Comparison of ENCODE assay signal across 9 cellular contexts in the genomic region with DNA sequence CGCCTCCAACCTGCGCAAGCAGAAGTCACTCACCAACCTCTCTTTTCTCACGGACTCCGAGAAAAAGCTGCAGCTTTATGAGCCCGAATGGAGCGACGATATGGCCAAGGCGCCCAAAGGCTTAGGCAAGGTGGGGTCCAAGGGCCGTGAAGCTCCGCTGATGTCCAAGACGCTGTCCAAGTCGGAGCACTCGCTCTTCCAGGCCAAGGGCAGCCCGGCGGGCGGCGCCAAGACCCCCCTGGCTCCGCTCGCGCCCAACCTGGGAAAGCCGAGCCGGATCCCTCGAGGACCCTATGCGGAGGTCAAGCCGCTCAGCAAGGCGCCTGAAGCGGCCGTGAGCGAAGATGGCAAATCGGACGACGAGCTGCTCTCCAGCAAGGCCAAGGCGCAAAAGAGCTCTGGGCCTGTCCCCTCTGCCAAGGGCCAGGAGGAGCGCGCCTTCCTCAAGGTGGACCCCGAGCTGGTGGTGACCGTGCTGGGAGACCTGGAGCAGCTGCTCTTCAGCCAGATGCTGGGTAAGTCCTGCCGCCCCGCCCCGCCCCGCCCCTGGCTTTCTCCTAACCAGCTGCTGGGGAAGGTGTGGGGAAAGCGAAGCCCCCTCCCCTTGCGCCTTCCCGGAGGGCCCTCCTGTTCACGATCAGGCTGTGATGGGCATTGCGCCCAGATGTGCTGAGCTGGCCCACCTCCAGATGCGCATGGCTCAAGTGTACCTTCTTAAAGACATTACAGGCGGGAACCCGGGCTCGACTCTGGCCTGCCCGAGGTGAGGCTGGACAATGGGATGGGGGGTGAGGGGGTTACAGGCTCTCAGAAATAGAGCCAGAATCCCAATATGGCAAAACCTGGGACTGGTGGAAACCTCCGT.
DNase-seq lines count a peak whose midpoint lies in the region; ATAC-seq and TF ChIP-seq lines count a peak whose summit lies in the region.
"Had no signal": no experiment of that assay in that cellular context is flagged by ENCODE, and none has a peak within 500 bp of the region (broad histone marks: within the 10 kb centered on the region; RNA-seq: fewer than 3 reads in every experiment).

No MANE protein-coding gene starts in this region.

- H3K27ac ChIP-seq in vagina, result peak overlapping the region; percentile 85

- H3K4me1 Mint-ChIP-seq in MCF 10A (ENCODE audit: insufficient read depth, unreplicated experiment), result peaks cover 15% of the 10 kb centered on the region

- peak overlapping the region; percentile 80 for H3K4me3 Mint-ChIP-seq in MCF 10A (ENCODE audit: unreplicated experiment)

- peak overlapping the region; percentile 2 for H3K4me3 ChIP-seq in lower leg skin (ENCODE audit: low read depth, poor library complexity, severe bottlenecking)
- peak overlapping the region; percentile 59 to 60 for H3K4me3 ChIP-seq in vagina

- CTCF ChIA-PET in MCF 10A (lab: Yijun Ruan, JAX), result interaction anchor here (0.6 to 2.6 kb wide), 13 partner anchors 12 to 528 kb away, joined by 3 to 9 read pairs (median 4); no protein-coding TSS in a partner anchor

- TF ChIP-seq CTCF in MCF 10A (IDR thresholded peaks at IDR 0.05; ENCODE audit: unreplicated experiment), result no peak
- no peak for TF ChIP-seq CTCF in lower leg skin (IDR thresholded peaks at IDR 0.05)
- TF ChIP-seq CTCF in vagina (IDR thresholded peaks at IDR 0.05), result no peak

- H3K36me3 Mint-ChIP-seq in MCF 10A (ENCODE audit: insufficient read depth, unreplicated experiment), result no peaks in the 10 kb centered on the region

- peaks cover under 1% of the 10 kb centered on the region for H3K27me3 Mint-ChIP-seq in MCF 10A (ENCODE audit: insufficient read depth, unreplicated experiment)

- H3K27ac Mint-ChIP-seq in MCF 10A (ENCODE audit: low read depth, unreplicated experiment), result no peak overlapping the region
- H3K27ac Mint-ChIP-seq: memory B cell had no signal

- no TSS peak for BruUV-seq in MCF 10A (replicated peaks; lab: Mats Ljungman, UMichigan)

- H3K27me3 ChIP-seq in vagina, result no peaks in the 10 kb centered on the region

- no peaks in the 10 kb centered on the region for H3K9me3 ChIP-seq in vagina

- ATAC-seq in Right ventricle myocardium superior (ENCODE audit: poor library complexity) (peak; percentile 21), Right ventricle myocardium inferior (no peak), HG02763 (IDR thresholded peaks at IDR 0.05; ENCODE audit: unreplicated experiment) (no peak)

- TF ChIP-seq POLR2A in lower leg skin (IDR thresholded peaks at IDR 0.05) (no peak), vagina (IDR thresholded peaks at IDR 0.05) (no peak)

- H3K4me1 ChIP-seq in vagina, result peaks cover 48% of the 10 kb centered on the region

- 28 to 29% methylated on average over 29 to 49 of the region's 52 CpGs for WGBS in lower leg skin, 2 donors

- DNase-seq in Right ventricle myocardium superior (peak; percentile 52), Right ventricle myocardium inferior (ENCODE audit: missing footprints) (no peak), MCF 10A (ENCODE audit: unreplicated experiment) (no peak), lower leg skin (ENCODE audit: low spot score in 2 of 2) (peak; percentile 26 to 87), vagina (ENCODE audit: extremely low spot score in 2 of 2) (no peak), KG1 (lab: John Stamatoyannopoulos, UW) (no peak), GM19240 (ENCODE audit: insufficient read length, low spot score) (no peak)

- no peaks in the 10 kb centered on the region for H3K36me3 ChIP-seq in vagina

- POLR2A ChIA-PET in MCF 10A (lab: Yijun Ruan, JAX), result interaction anchor here (0.7 to 4.0 kb wide), 11 partner anchors 12 to 72 kb away, joined by 3 to 17 read pairs (median 4); no protein-coding TSS in a partner anchor

- H3K9me3 Mint-ChIP-seq in MCF 10A (ENCODE audit: unreplicated experiment), result no peaks in the 10 kb centered on the region

- intact Hi-C loops in Right ventricle myocardium superior (cut with DNase I), result no loop called here
- intact Hi-C loops in Right ventricle myocardium inferior (cut with DNase I), result no loop called here
- intact Hi-C loops in MCF 10A (cut with micrococcal nuclease), result no loop called here
- intact Hi-C loops in lower leg skin (cut with DNase I; ENCODE audit: low total_unique reads), result no loop called here
- intact Hi-C loops in vagina (cut with DNase I), result no loop called here

Comparison
In these comparisons a context has a peak if more than half of its experiments do, and no peak if none do; other contexts are left out.
1. DNase-seq: peak in Right ventricle myocardium superior (single experiment) and lower leg skin (2 of 2); none in Right ventricle myocardium inferior (single experiment), MCF 10A (single experiment), vagina (0 of 2), KG1 (single experiment) and GM19240 (single experiment).